In genomic region chr12:30967026-30967425, GRCh38 we compare ENCODE assay signal across 27 cellular contexts. TPM values are rescaled to one million over a fixed set of nuclear protein-coding genes. Genes with fewer than 3 reads are reported as not detected.
"Had no signal": no experiment of that assay in that cellular context is flagged by ENCODE, and none has a peak within 500 bp of the region (broad histone marks: within the 10 kb centered on the region; RNA-seq: fewer than 3 reads in every experiment).

No MANE protein-coding gene starts in this region.

- H3K9me3 Mint-ChIP-seq: activated naive CD4-positive, alpha-beta T cell treated with anti-CD3 and anti-CD28 coated beads for 36 hours; activated naive CD8-positive, alpha-beta T cell treated with anti-CD3 and anti-CD28 coated beads, Interleukin-2, amount 10 ng/mL, durations not matched to agents 7 days and 5 days; activated T-helper 1 cell treated with anti-CD3 and anti-CD28 coated beads, Interleukin-12 subunit alpha, Interleukin-12 subunit beta, Interleukin-2, Interleukin-4 antibody, amounts not matched to agents 30 ng/mL and 10 ng/mL and 1 ng/mL, durations not matched to agents 14 hours and 24 hours and 36 hours; brain; dendritic cell treated with granulocyte-macrophage colony-stimulating factor and Interleukin-4, amounts not matched to agents 40 ng/mL and 50 ng/mL, for 4 days; endodermal cell; natural killer cell treated with Interleukin-12 subunit alpha and Interleukin-12 subunit beta and Interleukin-15 and Interleukin-18, amount 100 ng/mL, for 72 hours; T-cell had no signal

- H3K36me3 Mint-ChIP-seq: activated naive CD8-positive, alpha-beta T cell treated with anti-CD3 and anti-CD28 coated beads, Interleukin-2, amount 10 ng/mL, durations not matched to agents 7 days and 5 days; natural killer cell treated with Interleukin-12 subunit alpha and Interleukin-12 subunit beta and Interleukin-15 and Interleukin-18, amount 100 ng/mL, for 72 hours; T-cell had no signal

- H3K36me3 ChIP-seq: ascending aorta, cardiac muscle cell, heart right ventricle, left ventricle myocardium inferior, pancreas had no signal

- H3K4me3 ChIP-seq: ascending aorta, cardiac muscle cell, heart right ventricle, left ventricle myocardium inferior, lung, mucosa of descending colon, pancreas, tibial nerve had no signal

- H3K27me3 Mint-ChIP-seq: brain had no signal

- H3K9me3 ChIP-seq: ascending aorta, heart right ventricle, left ventricle myocardium inferior, mucosa of descending colon, pancreas, tibial nerve had no signal

- H3K4me1 Mint-ChIP-seq: activated naive CD8-positive, alpha-beta T cell treated with anti-CD3 and anti-CD28 coated beads, Interleukin-2, amount 10 ng/mL, durations not matched to agents 7 days and 5 days; T-cell had no signal

- H3K27me3 ChIP-seq: ascending aorta, cardiac muscle cell, heart right ventricle, pancreas, tibial nerve had no signal

- H3K4me3 Mint-ChIP-seq: activated naive CD4-positive, alpha-beta T cell treated with anti-CD3 and anti-CD28 coated beads for 36 hours; activated naive CD8-positive, alpha-beta T cell treated with anti-CD3 and anti-CD28 coated beads, Interleukin-2, amount 10 ng/mL, durations not matched to agents 7 days and 5 days; activated T-helper 1 cell treated with anti-CD3 and anti-CD28 coated beads, Interleukin-12 subunit alpha, Interleukin-12 subunit beta, Interleukin-2, Interleukin-4 antibody, amounts not matched to agents 30 ng/mL and 10 ng/mL and 1 ng/mL, durations not matched to agents 14 hours and 24 hours and 36 hours; brain; dendritic cell treated with granulocyte-macrophage colony-stimulating factor and Interleukin-4, amounts not matched to agents 40 ng/mL and 50 ng/mL, for 4 days; endodermal cell; natural killer cell treated with Interleukin-12 subunit alpha and Interleukin-12 subunit beta and Interleukin-15 and Interleukin-18, amount 100 ng/mL, for 72 hours; T-cell had no signal

- H3K27ac ChIP-seq: ascending aorta, heart right ventricle, left ventricle myocardium inferior, pancreas, tibial nerve had no signal

- H3K4me1 ChIP-seq: ascending aorta, pancreas had no signal

- H3K27ac Mint-ChIP-seq: activated naive CD4-positive, alpha-beta T cell treated with anti-CD3 and anti-CD28 coated beads for 36 hours; activated naive CD8-positive, alpha-beta T cell treated with anti-CD3 and anti-CD28 coated beads, Interleukin-2, amount 10 ng/mL, durations not matched to agents 7 days and 5 days; activated T-helper 1 cell treated with anti-CD3 and anti-CD28 coated beads, Interleukin-12 subunit alpha, Interleukin-12 subunit beta, Interleukin-2, Interleukin-4 antibody, amounts not matched to agents 30 ng/mL and 10 ng/mL and 1 ng/mL, durations not matched to agents 14 hours and 24 hours and 36 hours; dendritic cell treated with granulocyte-macrophage colony-stimulating factor and Interleukin-4, amounts not matched to agents 40 ng/mL and 50 ng/mL, for 4 days; endodermal cell; natural killer cell treated with Interleukin-12 subunit alpha and Interleukin-12 subunit beta and Interleukin-15 and Interleukin-18, amount 100 ng/mL, for 72 hours; T-cell had no signal

- DNase-seq: activated CD4-positive, alpha-beta T cell treated with anti-CD3 and anti-CD28 coated beads for 48 hours; activated CD4-positive, alpha-beta T cell treated with anti-CD3 and anti-CD28 coated beads, Interleukin-2, amount 50 U/mL, for 48 hours; activated CD8-positive, alpha-beta memory T cell treated with anti-CD3 and anti-CD28 coated beads for 24 hours; activated effector memory CD4-positive, alpha-beta T cell treated with anti-CD3 and anti-CD28 coated beads, Interleukin-2, amount 50 U/mL, for 16 hours; activated naive CD4-positive, alpha-beta T cell treated with anti-CD3 and anti-CD28 coated beads for 36 hours; activated naive CD8-positive, alpha-beta T cell treated with anti-CD3 and anti-CD28 coated beads, Interleukin-2, amount 10 ng/mL, durations not matched to agents 7 days and 5 days; endodermal cell; foreskin fibroblast; heart right ventricle; kidney glomerular epithelial cell; left ventricle myocardium inferior; mesendoderm; right cardiac atrium; stimulated activated CD4-positive, alpha-beta T cell treated with anti-CD3 and anti-CD28 coated beads, Interleukin-2, amount 100 ng/mL, for 48 hours; stimulated activated naive CD4-positive, alpha-beta T cell treated with Interleukin-2 at 50 U/mL for 16 hours; T-cell had no signal

RNA-seq across cellular contexts. Expression of gene TSPAN11, which starts 40.5 kb away (rescaled TPM):
- total RNA-seq: activated naive CD4-positive, alpha-beta T cell treated with anti-CD3 and anti-CD28 coated beads for 36 hours; activated naive CD8-positive, alpha-beta T cell treated with anti-CD3 and anti-CD28 coated beads, Interleukin-2, amount 10 ng/mL, durations not matched to agents 7 days and 5 days; activated T-helper 1 cell treated with anti-CD3 and anti-CD28 coated beads, Interleukin-12 subunit alpha, Interleukin-12 subunit beta, Interleukin-2, Interleukin-4 antibody, amounts not matched to agents 30 ng/mL and 10 ng/mL and 1 ng/mL, durations not matched to agents 14 hours and 24 hours and 36 hours; natural killer cell treated with Interleukin-12 subunit alpha and Interleukin-12 subunit beta and Interleukin-15 and Interleukin-18, amount 100 ng/mL, for 72 hours; T-cell; T-helper 2 cell treated with Interferon-gamma antibody and Interleukin-4, amounts not matched to agents 100 ng/mL and 5 ng/mL, for 36 hours had no signal
